Comparison of ENCODE assay signal across 2 cellular contexts in genomic region chr6:35238843-35239289, GRCh38.
A peak's percentile ranks its signal among the peaks of the same experiment; 100 is the strongest.
TF ChIP-seq lines count a peak whose summit lies in the region.

No MANE protein-coding gene starts in this region.

TF ChIP-seq in liver, 16 proteins besides CTCF, POLR2A, EP300 and RAD21:
- TF ChIP-seq FOXA2 (IDR thresholded peaks at IDR 0.05) = no peak
- TF ChIP-seq FOXA1 (IDR thresholded peaks at IDR 0.05) = no peak
- no peak for TF ChIP-seq YY1 (IDR thresholded peaks at IDR 0.05)
- TF ChIP-seq, protein P1, sequence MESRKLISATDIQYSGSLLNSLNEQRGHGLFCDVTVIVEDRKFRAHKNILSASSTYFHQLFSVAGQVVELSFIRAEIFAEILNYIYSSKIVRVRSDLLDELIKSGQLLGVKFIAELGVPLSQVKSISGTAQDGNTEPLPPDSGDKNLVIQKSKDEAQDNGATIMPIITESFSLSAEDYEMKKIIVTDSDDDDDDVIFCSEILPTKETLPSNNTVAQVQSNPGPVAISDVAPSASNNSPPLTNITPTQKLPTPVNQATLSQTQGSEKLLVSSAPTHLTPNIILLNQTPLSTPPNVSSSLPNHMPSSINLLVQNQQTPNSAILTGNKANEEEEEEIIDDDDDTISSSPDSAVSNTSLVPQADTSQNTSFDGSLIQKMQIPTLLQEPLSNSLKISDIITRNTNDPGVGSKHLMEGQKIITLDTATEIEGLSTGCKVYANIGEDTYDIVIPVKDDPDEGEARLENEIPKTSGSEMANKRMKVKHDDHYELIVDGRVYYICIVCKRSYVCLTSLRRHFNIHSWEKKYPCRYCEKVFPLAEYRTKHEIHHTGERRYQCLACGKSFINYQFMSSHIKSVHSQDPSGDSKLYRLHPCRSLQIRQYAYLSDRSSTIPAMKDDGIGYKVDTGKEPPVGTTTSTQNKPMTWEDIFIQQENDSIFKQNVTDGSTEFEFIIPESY (IDR thresholded peaks at IDR 0.05) = no peak
- TF ChIP-seq NR2F2 (IDR thresholded peaks at IDR 0.05) = peak; percentile 83
- TF ChIP-seq RXRA (IDR thresholded peaks at IDR 0.05) = no peak
TF ChIP-seq in liver: peak in this region for 1.

TF ChIP-seq in HepG2, 621 proteins besides CTCF, POLR2A, EP300 and RAD21:
- TF ChIP-seq RARG (CRISPR knock-in tag; IDR thresholded peaks at IDR 0.05; ENCODE audit: low read depth) (no peak), TBL1XR1 (IDR thresholded peaks at IDR 0.05; ENCODE audit: borderline replicate concordance, low read length, partially characterized antibody) (no peak), SP1 (IDR thresholded peaks at IDR 0.05) (no peak), SP1 (CRISPR knock-in tag; IDR thresholded peaks at IDR 0.05) (no peak), ZNF513 (CRISPR knock-in tag; conservative IDR thresholded peaks at IDR 0.05) (no peak)
